ENCODE assay signal across 8 cellular contexts in genomic region chr16:2907089-2907735, GRCh38. TPM values are rescaled to one million over a fixed set of nuclear protein-coding genes. Genes with fewer than 3 reads are reported as not detected.
DNase-seq lines count a peak whose midpoint lies in the region; ATAC-seq and TF ChIP-seq lines count a peak whose summit lies in the region.
"Not testable (repeated sequence)": the region's sequence is repeated elsewhere in the genome, so short reads cannot be mapped to it uniquely, and the experiment has no call there.

No MANE protein-coding gene starts in this region.

- H3K27ac ChIP-seq in right atrium auricular region (peak overlapping the region; percentile 39 to 60), thyroid gland (peak overlapping the region in 2 of 3 donors; percentile 53 to 59)

- H3K9me3 ChIP-seq in MG63, right atrium auricular region, thyroid gland: not testable (repeated sequence)

- H3K36me3 Mint-ChIP-seq in central memory CD8-positive, alpha-beta T cell (ENCODE audit: insufficient read depth); osteocyte (ENCODE audit: unreplicated experiment): not testable (repeated sequence)

- H3K4me3 Mint-ChIP-seq in central memory CD8-positive, alpha-beta T cell; osteocyte (ENCODE audit: unreplicated experiment): not testable (repeated sequence)

- ATAC-seq in central memory CD8-positive, alpha-beta T cell (replicated peaks; ENCODE audit: extremely low read depth, poor library complexity, severe bottlenecking) = not testable (repeated sequence)

- peak; percentile 29 to 70 for TF ChIP-seq CTCF in right atrium auricular region (IDR thresholded peaks at IDR 0.05)
- peak; percentile 66 for TF ChIP-seq CTCF in osteocyte (IDR thresholded peaks at IDR 0.05)
- TF ChIP-seq CTCF in thyroid gland (IDR thresholded peaks at IDR 0.05) = peak in 5 of 6 experiments; percentile 36 to 79 (median 69)

- H3K27ac Mint-ChIP-seq in central memory CD8-positive, alpha-beta T cell (ENCODE audit: low read depth) = peak overlapping the region; percentile 85
- peak overlapping the region; percentile 90 for H3K27ac Mint-ChIP-seq in osteocyte (ENCODE audit: unreplicated experiment)

- H3K4me1 ChIP-seq in right atrium auricular region = peaks cover 0 to 29% of the 10 kb centered on the region in 2 donors
- peaks cover 5 to 20% of the 10 kb centered on the region in 2 donors for H3K4me1 ChIP-seq in thyroid gland

- intact Hi-C loops in thyroid gland (cut with DNase I) = not testable (repeated sequence)

- not testable (repeated sequence) for H3K27me3 ChIP-seq in MG63, right atrium auricular region, thyroid gland

- 20 to 27% methylated on average over 11 to 16 of the region's 16 CpGs for WGBS in thyroid gland, 2 donors

- H3K36me3 ChIP-seq in MG63, right atrium auricular region, thyroid gland: not testable (repeated sequence)

- DNase-seq in DMS79 treated with DMSO at 0.1 percent for 48 hours (lab: John Stamatoyannopoulos, UW) (peak; percentile 5), MG63 (peak; percentile 53), RPMI8226 (peak; percentile 64), right atrium auricular region (ENCODE audit: low spot score) (peak; percentile 75), thyroid gland (peak; percentile 68 to 70)
- DNase-seq in activated CD8-positive, alpha-beta memory T cell treated with anti-CD3 and anti-CD28 coated beads, Interleukin-2, amount 50 U/mL, for 48 hours = peak; percentile 67
- peak in 1 of 2 donors; percentile 46 for DNase-seq in central memory CD8-positive, alpha-beta T cell (ENCODE audit: low spot score in 2 of 2)
- not testable (repeated sequence) for DNase-seq in osteocyte (ENCODE audit: extremely low spot score, unreplicated experiment)

- TF ChIP-seq POLR2A in thyroid gland (IDR thresholded peaks at IDR 0.05) = not testable (repeated sequence)

- H3K4me3 ChIP-seq in MG63; right atrium auricular region; thyroid gland (replicated peaks in 1 of 3): not testable (repeated sequence)

- not testable (repeated sequence) for H3K9me3 Mint-ChIP-seq in central memory CD8-positive, alpha-beta T cell; osteocyte (ENCODE audit: unreplicated experiment)

- H3K4me1 Mint-ChIP-seq in central memory CD8-positive, alpha-beta T cell = peaks cover 32% of the 10 kb centered on the region
- peaks cover 37% of the 10 kb centered on the region for H3K4me1 Mint-ChIP-seq in osteocyte (ENCODE audit: unreplicated experiment)

- H3K27me3 Mint-ChIP-seq in central memory CD8-positive, alpha-beta T cell; osteocyte (ENCODE audit: unreplicated experiment): not testable (repeated sequence)

RNA-seq across cellular contexts. Expression of gene FLYWCH1, which starts 4.5 kb away (rescaled TPM):
- 112 and 126 TPM in 2 replicates for total RNA-seq in MG63 (2014; rRNA removed; shearing (Covaris generic); ENCODE audit: low replicate concordance)
- total RNA-seq in right atrium auricular region = 10 to 100 TPM; 31.5 to 37.8 TPM
- 38.9 and 46.4 TPM in 2 replicates for total RNA-seq in osteocyte
- 10 to 100 TPM; 31.3 to 49.8 (median 41.5) TPM for total RNA-seq in thyroid gland

RNA-seq across cellular contexts. Expression of gene FLYWCH2, which starts 24.2 kb away (rescaled TPM):
- 176 and 179 TPM in 2 replicates for total RNA-seq in MG63 (2014; rRNA removed; shearing (Covaris generic); ENCODE audit: low replicate concordance)
- 10 to 100 TPM; 48.2 to 57.9 TPM for total RNA-seq in right atrium auricular region
- total RNA-seq in osteocyte = 49.6 and 54.0 TPM in 2 replicates
- total RNA-seq in thyroid gland = 10 to 100 TPM; 58.4 to 89.3 (median 73.8) TPM

RNA-seq across cellular contexts. Expression of gene PRSS22, which starts 49.2 kb away (rescaled TPM):
- total RNA-seq in MG63 (2014; rRNA removed; shearing (Covaris generic); ENCODE audit: low replicate concordance) = not detected in 2 replicates
- total RNA-seq in right atrium auricular region (not detected), osteocyte (not detected in 2 replicates), thyroid gland (1 to 10 TPM; 1.2 to 7.7 (median 4.6) TPM)

RNA-seq across cellular contexts. Expression of gene KREMEN2, which starts 56.9 kb away (rescaled TPM):
- 0.26 and 1.0 TPM in 2 replicates for total RNA-seq in MG63 (2014; rRNA removed; shearing (Covaris generic); ENCODE audit: low replicate concordance)
- total RNA-seq in right atrium auricular region (not detected), osteocyte (not detected in 2 replicates), thyroid gland (not detected)
